ENCODE assay signal across 8 cellular contexts in genomic region chr3:10319804-10320203, GRCh38. TPM values are rescaled to one million over a fixed set of nuclear protein-coding genes. Genes with fewer than 3 reads are reported as not detected.
DNase-seq lines count a peak whose midpoint lies in the region; TF ChIP-seq lines count a peak whose summit lies in the region.

No MANE protein-coding gene starts in this region.

- no peak for DNase-seq in activated T-helper 1 cell treated with anti-CD3 and anti-CD28 coated beads, Interleukin-12 subunit alpha, Interleukin-12 subunit beta, Interleukin-2, Interleukin-4 antibody, amounts not matched to agents 30 ng/mL and 10 ng/mL and 1 ng/mL, durations not matched to agents 14 hours and 24 hours and 36 hours (ENCODE audit: low spot score)
- DNase-seq in spleen (no peak), hepatic stellate cell (ENCODE audit: low spot score) (no peak), AG08395 (ENCODE audit: low spot score) (no peak), NOMO-1 treated with DMSO at 0.1 percent for 48 hours (lab: John Stamatoyannopoulos, UW; ENCODE audit: unreplicated experiment) (no peak), GOT3 (lab: John Stamatoyannopoulos, UW) (no peak)

- H3K27ac ChIP-seq in HEK293 (ENCODE audit: extremely low read depth, low read depth, low read length), result no peak overlapping the region
- peak overlapping the region in 2 of 8 donors; percentile 85 to 86 for H3K27ac ChIP-seq in spleen

- TF ChIP-seq CTCF in HEK293 (tag by site-specific recombination; IDR thresholded peaks at IDR 0.05) (no peak), spleen (IDR thresholded peaks at IDR 0.05 in 8 of 11, conservative IDR thresholded peaks at IDR 0.05 in 3 of 11) (no peak)

- no peaks in the 10 kb centered on the region for H3K9me3 Mint-ChIP-seq in activated T-helper 1 cell treated with anti-CD3 and anti-CD28 coated beads, Interleukin-12 subunit alpha, Interleukin-12 subunit beta, Interleukin-2, Interleukin-4 antibody, amounts not matched to agents 30 ng/mL and 10 ng/mL and 1 ng/mL, durations not matched to agents 14 hours and 24 hours and 36 hours

- peak overlapping the region; percentile 92 for H3K27ac Mint-ChIP-seq in activated T-helper 1 cell treated with anti-CD3 and anti-CD28 coated beads, Interleukin-12 subunit alpha, Interleukin-12 subunit beta, Interleukin-2, Interleukin-4 antibody, amounts not matched to agents 30 ng/mL and 10 ng/mL and 1 ng/mL, durations not matched to agents 14 hours and 24 hours and 36 hours

- H3K36me3 ChIP-seq in HEK293 (ENCODE audit: control insufficient read depth in 2 of 2, insufficient read depth in 1 of 2, low read length in 2 of 2), result peaks cover 9 to 46% of the 10 kb centered on the region in 2 experiments; a peak in 2 of 3 replicates
- H3K36me3 ChIP-seq in spleen, result peaks cover 0 to 45% (median 39%) of the 10 kb centered on the region in 6 donors

- H3K4me3 ChIP-seq in HEK293 (ENCODE audit: low read depth, low read length), result peak overlapping the region; percentile 62
- peak overlapping the region; percentile 98 for H3K4me3 ChIP-seq in iPS-11a (ENCODE audit: low read depth, low read length)
- peak overlapping the region; percentile 60 to 98 (median 86) for H3K4me3 ChIP-seq in spleen

- H3K27me3 Mint-ChIP-seq in activated T-helper 1 cell treated with anti-CD3 and anti-CD28 coated beads, Interleukin-12 subunit alpha, Interleukin-12 subunit beta, Interleukin-2, Interleukin-4 antibody, amounts not matched to agents 30 ng/mL and 10 ng/mL and 1 ng/mL, durations not matched to agents 14 hours and 24 hours and 36 hours (ENCODE audit: insufficient read depth), result no peaks in the 10 kb centered on the region

- no peaks in the 10 kb centered on the region for H3K9me3 ChIP-seq in HEK293 (ENCODE audit: control insufficient read depth, insufficient read depth, low read depth, low read length)
- H3K9me3 ChIP-seq in spleen, result no peaks in the 10 kb centered on the region

- WGBS in spleen, 5 donors, result 4 to 40% (median 11%) methylated on average over 1 to 3 of the region's 3 CpGs

- peak overlapping the region; percentile 97 for H3K4me3 Mint-ChIP-seq in activated T-helper 1 cell treated with anti-CD3 and anti-CD28 coated beads, Interleukin-12 subunit alpha, Interleukin-12 subunit beta, Interleukin-2, Interleukin-4 antibody, amounts not matched to agents 30 ng/mL and 10 ng/mL and 1 ng/mL, durations not matched to agents 14 hours and 24 hours and 36 hours

- no peaks in the 10 kb centered on the region for H3K27me3 ChIP-seq in spleen (replicated peaks in 1 of 7)

- H3K4me1 ChIP-seq in HEK293 (ENCODE audit: control insufficient read depth, insufficient read depth, low read length) (no peaks in the 10 kb centered on the region), spleen (peaks cover 7 to 48% (median 36%) of the 10 kb centered on the region in 6 donors)

- H3K4me1 Mint-ChIP-seq in activated T-helper 1 cell treated with anti-CD3 and anti-CD28 coated beads, Interleukin-12 subunit alpha, Interleukin-12 subunit beta, Interleukin-2, Interleukin-4 antibody, amounts not matched to agents 30 ng/mL and 10 ng/mL and 1 ng/mL, durations not matched to agents 14 hours and 24 hours and 36 hours (ENCODE audit: low read depth), result peaks cover 30% of the 10 kb centered on the region

- intact Hi-C loops in activated T-helper 1 cell treated with anti-CD3 and anti-CD28 coated beads, Interleukin-12 subunit alpha, Interleukin-12 subunit beta, Interleukin-2, Interleukin-4 antibody, amounts not matched to agents 30 ng/mL and 10 ng/mL and 1 ng/mL, durations not matched to agents 14 hours and 24 hours and 36 hours (cut with micrococcal nuclease), result loop anchor here (2.0 to 5.0 kb wide), 7 partner anchors 77 to 1358 kb away; partner anchors contain the start of genes ARPC4, MTMR14, RAD18 and TADA3
- intact Hi-C loops in spleen (cut with DNase I; ENCODE audit: low total_unique reads), result no loop called here

- H3K36me3 Mint-ChIP-seq in activated T-helper 1 cell treated with anti-CD3 and anti-CD28 coated beads, Interleukin-12 subunit alpha, Interleukin-12 subunit beta, Interleukin-2, Interleukin-4 antibody, amounts not matched to agents 30 ng/mL and 10 ng/mL and 1 ng/mL, durations not matched to agents 14 hours and 24 hours and 36 hours (ENCODE audit: low read depth), result peaks cover 21% of the 10 kb centered on the region

- TF ChIP-seq POLR2A in spleen (IDR thresholded peaks at IDR 0.05), result no peak

- CTCF ChIA-PET in HEK293 (lab: Yijun Ruan, JAX), result no interaction called here

- POLR2A ChIA-PET in HEK293 (lab: Yijun Ruan, JAX), result interaction anchor here (1.9 kb wide), 1 partner anchor 71 kb away, joined by 5 read pairs; the partner anchor contains the start of gene TATDN2

TF ChIP-seq in HEK293, 187 proteins besides CTCF, POLR2A, EP300 and RAD21:
- no peak for TF ChIP-seq ZNF146 (tag by site-specific recombination; IDR thresholded peaks at IDR 0.05)
- 0 out of 2 replicates have a peak, but pooled peaks have one; percentile 43 for TF ChIP-seq ZNF398 (tag by site-specific recombination; IDR thresholded peaks at IDR 0.05)
- TF ChIP-seq BCL6B (tag by site-specific recombination; IDR thresholded peaks at IDR 0.05), result no peak

RNA-seq across cellular contexts. Expression of gene SEC13, which starts 1.1 kb away (rescaled TPM):
- 140 and 142 TPM in 2 replicates for total RNA-seq in activated T-helper 1 cell treated with anti-CD3 and anti-CD28 coated beads, Interleukin-12 subunit alpha, Interleukin-12 subunit beta, Interleukin-2, Interleukin-4 antibody, amounts not matched to agents 30 ng/mL and 10 ng/mL and 1 ng/mL, durations not matched to agents 14 hours and 24 hours and 36 hours
- total RNA-seq in spleen, result 100 to 1,000 TPM in 1 of 7 donors, 10 to 100 TPM in 6; 61.6 to 115 (median 71.2) TPM
- polyA plus RNA-seq in spleen, result 10 to 100 TPM; 52.1 to 78.7 (median 68.0) TPM

RNA-seq across cellular contexts. Expression of gene GHRL, which starts 27.1 kb away (rescaled TPM):
- 1.8 and 2.4 TPM in 2 replicates for total RNA-seq in activated T-helper 1 cell treated with anti-CD3 and anti-CD28 coated beads, Interleukin-12 subunit alpha, Interleukin-12 subunit beta, Interleukin-2, Interleukin-4 antibody, amounts not matched to agents 30 ng/mL and 10 ng/mL and 1 ng/mL, durations not matched to agents 14 hours and 24 hours and 36 hours
- total RNA-seq in spleen, result 1 to 10 TPM; 1.1 to 8.0 (median 3.8) TPM
- polyA plus RNA-seq in spleen, result 1 to 10 TPM; 3.6 to 6.6 (median 5.0) TPM
